17 cellular contexts compared by ENCODE assay signal in genomic region chr12:85676816-85677749, GRCh38.
A peak's percentile ranks its signal among the peaks of the same experiment; 100 is the strongest.
DNase-seq lines count a peak whose midpoint lies in the region; ATAC-seq, FAIRE-seq and TF ChIP-seq lines count a peak whose summit lies in the region.
"Had no signal": no experiment of that assay in that cellular context is flagged by ENCODE, and none has a peak within 500 bp of the region (broad histone marks: within the 10 kb centered on the region; RNA-seq: fewer than 3 reads in every experiment).

No MANE protein-coding gene starts in this region.

- POLR2A ChIA-PET in PC-3 (lab: Charles Lee; ENCODE audit: unreplicated experiment) = no interaction called here
- POLR2A ChIA-PET in WTC11 (lab: Charles Lee) = no interaction called here

- no TSS peak for BruUV-seq in PC-3 (replicated peaks; lab: Mats Ljungman, UMichigan)

- H3K27me3 ChIP-seq in PC-3 (ENCODE audit: low read length) (no peaks in the 10 kb centered on the region), bronchial epithelial cell (ENCODE audit: control insufficient read depth, insufficient read depth, low read length) (no peaks in the 10 kb centered on the region), left lung (no peaks in the 10 kb centered on the region)
- H3K27me3 ChIP-seq: BLaER1 treated with 17β-estradiol and CSF1 and Interleukin-3, amounts not matched to agents 10 nM and 100 nM had no signal

- H3K4me3 ChIP-seq in PC-3 (ENCODE audit: low read length) = no peak overlapping the region
- no peak overlapping the region for H3K4me3 ChIP-seq in bronchial epithelial cell (ENCODE audit: low read depth, low read length)
- no peak overlapping the region for H3K4me3 ChIP-seq in left lung
- H3K4me3 ChIP-seq: BLaER1 treated with 17β-estradiol and CSF1 and Interleukin-3, amounts not matched to agents 10 nM and 100 nM; GM12878; HAP-1 had no signal

- no peak overlapping the region for H3K27ac Mint-ChIP-seq in WTC11
- H3K27ac Mint-ChIP-seq: B cell; CD8-positive, alpha-beta T cell had no signal

- 0 out of 2 replicates have a peak overlapping the region, but pooled peaks have one; percentile 5 for H3K4me2 ChIP-seq in PC-3 (ENCODE audit: low read length)
- H3K4me2 ChIP-seq: BLaER1 treated with 17β-estradiol and CSF1 and Interleukin-3, amounts not matched to agents 10 nM and 100 nM had no signal

- TF ChIP-seq CTCF in PC-3 (conservative IDR thresholded peaks at IDR 0.05; ENCODE audit: low read depth, low read length) = no peak
- no peak for TF ChIP-seq CTCF in bronchial epithelial cell (IDR thresholded peaks at IDR 0.05; ENCODE audit: insufficient read depth, low read length, severe bottlenecking)
- no peak for TF ChIP-seq CTCF in left lung (IDR thresholded peaks at IDR 0.05)
- TF ChIP-seq CTCF in WTC11 (IDR thresholded peaks at IDR 0.05) = no peak

- ATAC-seq in PC-3 (peak; percentile 53; the same call in 1 of the 2 replicates), left lung (peak; percentile 33), WTC11 (no peak)
- ATAC-seq: CD8-positive, alpha-beta T cell; GM12878 had no signal

- no peaks in the 10 kb centered on the region for H3K4me1 Mint-ChIP-seq in WTC11
- H3K4me1 Mint-ChIP-seq: B cell had no signal

- no peak overlapping the region for H3K9ac ChIP-seq in PC-3 (ENCODE audit: low read length)
- H3K9ac ChIP-seq: BLaER1 treated with 17β-estradiol and CSF1 and Interleukin-3, amounts not matched to agents 10 nM and 100 nM had no signal

- H3K27ac ChIP-seq in PC-3 (ENCODE audit: low read length) (no peak overlapping the region), left lung (no peak overlapping the region)
- H3K27ac ChIP-seq: BLaER1 treated with 17β-estradiol and CSF1 and Interleukin-3, amounts not matched to agents 10 nM and 100 nM; HL-60 had no signal

- CTCF ChIA-PET in PC-3 (lab: Charles Lee) (no interaction called here), WTC11 (lab: Charles Lee) (no interaction called here)

- H2AFZ ChIP-seq in PC-3 (ENCODE audit: low read length) = no peak overlapping the region

- no peaks in the 10 kb centered on the region for H3K79me2 ChIP-seq in PC-3 (ENCODE audit: low read length)

- H3F3A ChIP-seq in PC-3 (ENCODE audit: low read length, unreplicated experiment) = no peaks in the 10 kb centered on the region

- peaks cover 31% of the 10 kb centered on the region for H3K9me3 Mint-ChIP-seq in WTC11

- intact Hi-C loops in PC-3 (cut with micrococcal nuclease) = no loop called here
- intact Hi-C loops in left lung (cut with DNase I) = no loop called here

- DNase-seq in PC-3 (peak; percentile 32), bronchial epithelial cell (ENCODE audit: low read depth) (peak; percentile 39), left lung (no peak), WTC11 (ENCODE audit: low spot score) (no peak), RCC 7860 (ENCODE audit: low spot score) (no peak), NK-92 (lab: John Stamatoyannopoulos, UW; ENCODE audit: unreplicated experiment) (no peak)
- DNase-seq: Calu3; CD8-positive, alpha-beta T cell; DMS79 treated with DMSO at 0.1 percent for 48 hours; IMR-90 had no signal

- H3K27me3 Mint-ChIP-seq in WTC11 (ENCODE audit: low read depth) = no peaks in the 10 kb centered on the region
- H3K27me3 Mint-ChIP-seq: B cell had no signal

- H3K36me3 Mint-ChIP-seq in WTC11 = peaks cover 19% of the 10 kb centered on the region
- H3K36me3 Mint-ChIP-seq: CD8-positive, alpha-beta T cell had no signal

- no peak for FAIRE-seq in bronchial epithelial cell (lab: Jason Lieb, UNC)
- FAIRE-seq in RCC 7860 (lab: Jason Lieb, UNC) = no peak
- FAIRE-seq: GM12878, GM19239, HTR-8/SVneo had no signal

- no peaks in the 10 kb centered on the region for H4K20me1 ChIP-seq in PC-3 (ENCODE audit: low read length)
- H4K20me1 ChIP-seq: BLaER1 treated with 17β-estradiol and CSF1 and Interleukin-3, amounts not matched to agents 10 nM and 100 nM had no signal

- H3K9me3 ChIP-seq in PC-3 (ENCODE audit: low read length) (no peaks in the 10 kb centered on the region), left lung (peaks cover 0 to 13% of the 10 kb centered on the region in 2 donors)
- H3K9me3 ChIP-seq: HAP-1 had no signal

- H3K36me3 ChIP-seq in PC-3 (ENCODE audit: low read depth, low read length) = no peaks in the 10 kb centered on the region
- no peaks in the 10 kb centered on the region for H3K36me3 ChIP-seq in bronchial epithelial cell (ENCODE audit: control insufficient read depth, insufficient read depth, low read length)
- H3K36me3 ChIP-seq in left lung = no peaks in the 10 kb centered on the region
- H3K36me3 ChIP-seq: BLaER1 treated with 17β-estradiol and CSF1 and Interleukin-3, amounts not matched to agents 10 nM and 100 nM; HAP-1 had no signal

- H3K9me2 ChIP-seq in PC-3 (replicated peaks; ENCODE audit: low read length) = no peaks in the 10 kb centered on the region

- H3K4me1 ChIP-seq in PC-3 (ENCODE audit: insufficient read depth, low read length) (peaks cover 5% of the 10 kb centered on the region; the same call in 1 of the 2 replicates), left lung (no peaks in the 10 kb centered on the region)
- H3K4me1 ChIP-seq: HAP-1 had no signal

- no peak overlapping the region for H3K4me3 Mint-ChIP-seq in WTC11
- H3K4me3 Mint-ChIP-seq: B cell; CD8-positive, alpha-beta T cell had no signal

TF ChIP-seq in WTC11, 78 proteins besides CTCF, POLR2A, EP300 and RAD21 (continues in another document):
- TF ChIP-seq ZNF396 (CRISPR knock-in tag; IDR thresholded peaks at IDR 0.05; ENCODE audit: borderline replicate concordance) (no peak), ATF1 (CRISPR knock-in tag; IDR thresholded peaks at IDR 0.05) (no peak), CBFB (CRISPR knock-in tag; IDR thresholded peaks at IDR 0.05; ENCODE audit: low read depth) (no peak), NR1H2 (CRISPR knock-in tag; IDR thresholded peaks at IDR 0.05) (no peak), PRRX2 (CRISPR knock-in tag; IDR thresholded peaks at IDR 0.05) (no peak), STAT6 (CRISPR knock-in tag; conservative IDR thresholded peaks at IDR 0.05; ENCODE audit: low read depth) (no peak), ATF6 (CRISPR knock-in tag; IDR thresholded peaks at IDR 0.05) (no peak), TP53 (CRISPR knock-in tag; IDR thresholded peaks at IDR 0.05) (no peak), ZNF219 (CRISPR knock-in tag; IDR thresholded peaks at IDR 0.05; ENCODE audit: borderline replicate concordance) (no peak), HMGXB4 (CRISPR knock-in tag; IDR thresholded peaks at IDR 0.05) (no peak), USF2 (CRISPR knock-in tag; IDR thresholded peaks at IDR 0.05) (no peak)

Comparison
In these comparisons a context has a peak if more than half of its experiments do, and no peak if none do; other contexts are left out.
1. DNase-seq: peak in PC-3 (single experiment) and bronchial epithelial cell (single experiment); none in left lung (0 of 2), WTC11 (single experiment), RCC 7860 (single experiment) and NK-92 (single experiment).